Comparison of ENCODE assay signal across 16 cellular contexts in the genomic region with DNA sequence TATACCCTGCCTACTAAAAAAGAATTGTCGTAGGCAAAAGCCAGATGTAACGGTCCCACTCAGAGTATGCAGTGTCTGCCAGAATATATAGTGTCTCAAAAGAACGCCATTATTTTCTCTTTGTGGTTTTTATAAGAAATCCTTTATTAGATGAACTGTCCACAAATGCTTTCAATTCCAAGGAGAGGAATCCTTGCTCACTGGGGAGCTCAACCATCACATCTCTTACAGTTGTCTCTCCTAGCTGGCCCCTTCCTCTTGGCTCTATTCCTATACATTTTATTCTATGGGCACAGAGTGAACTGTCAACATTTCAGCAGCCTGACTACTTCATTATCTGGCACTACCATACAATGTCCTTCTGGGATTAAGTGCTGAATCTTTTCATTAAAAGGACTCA.
"Had no signal": no experiment of that assay in that cellular context is flagged by ENCODE, and none has a peak within 500 bp of the region (broad histone marks: within the 10 kb centered on the region; RNA-seq: fewer than 3 reads in every experiment).

No MANE protein-coding gene starts in this region.

- H3K4me1 ChIP-seq: colonic mucosa had no signal

- FAIRE-seq: endothelial cell of umbilical vein, kidney had no signal

- H3K9me3 ChIP-seq: colonic mucosa, gastroesophageal sphincter, right atrium auricular region, spleen had no signal

- H3K27me3 ChIP-seq: colonic mucosa, gastroesophageal sphincter, right atrium auricular region had no signal

- DNase-seq: activated CD4-positive, alpha-beta T cell treated with anti-CD3 and anti-CD28 coated beads, Interleukin-2, amount 50 U/mL, for 1 hour; activated CD4-positive, CD25-positive, alpha-beta regulatory T cell; activated effector memory CD4-positive, alpha-beta T cell treated with anti-CD3 and anti-CD28 coated beads, Interleukin-2, amount 50 U/mL, for 16 hours; activated T-cell treated with anti-CD3 and anti-CD28 coated beads, Interleukin-2, amount 50 U/mL, for 4 hours; anterior cingulate cortex; colonic mucosa; effector CD4-positive, alpha-beta T cell; kidney; posterior cingulate gyrus; spleen; stimulated activated CD4-positive, alpha-beta T cell treated with anti-CD3 and anti-CD28 coated beads, Interleukin-2, amount 100 ng/mL, for 24 hours; stimulated activated naive CD4-positive, alpha-beta T cell treated with Interleukin-2 at 50 U/mL for 16 hours; trophoblast cell had no signal

- H3K27ac ChIP-seq: colonic mucosa, spleen had no signal

- H3K36me3 ChIP-seq: colonic mucosa, gastroesophageal sphincter, right atrium auricular region, spleen had no signal

- H3K4me3 ChIP-seq: colonic mucosa, gastroesophageal sphincter, right atrium auricular region, spleen had no signal
